ENCODE assay signal across 16 cellular contexts in the genomic region with DNA sequence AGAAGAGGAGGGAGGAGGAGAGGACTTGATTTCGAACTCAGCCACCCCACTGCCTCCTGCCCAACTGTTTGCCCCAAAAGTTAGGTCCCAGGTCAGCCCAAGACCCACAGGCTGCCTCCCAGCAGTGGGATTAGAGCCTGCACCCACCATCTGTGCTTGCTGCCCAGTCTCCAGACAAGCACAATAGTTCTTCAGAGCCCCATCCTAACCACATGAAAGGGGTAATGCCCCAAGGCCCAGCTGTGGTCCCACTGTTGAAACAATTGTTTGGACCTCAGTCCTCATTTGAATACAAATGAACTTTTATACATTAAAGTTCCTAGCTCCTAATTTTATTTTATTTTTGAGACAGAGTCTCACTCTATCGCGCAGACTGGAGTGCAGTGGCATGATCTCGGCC. TPM values are rescaled to one million over a fixed set of nuclear protein-coding genes. Genes with fewer than 3 reads are reported as not detected.
"Had no signal": no experiment of that assay in that cellular context is flagged by ENCODE, and none has a peak within 500 bp of the region (broad histone marks: within the 10 kb centered on the region; RNA-seq: fewer than 3 reads in every experiment).

No MANE protein-coding gene starts in this region.

- H3K9me3 Mint-ChIP-seq: activated naive CD4-positive, alpha-beta T cell treated with anti-CD3 and anti-CD28 coated beads for 36 hours; activated naive CD8-positive, alpha-beta T cell treated with anti-CD3 and anti-CD28 coated beads, Interleukin-2, amount 50 U/mL, for 24 hours; endodermal cell; nephron progenitor cell; stimulated activated effector memory CD8-positive, alpha-beta T cell treated with anti-CD3 and anti-CD28 coated beads, Interleukin-12 subunit alpha, Interleukin-12 subunit beta, amount 100 ng/mL, for 72 hours; T-cell had no signal

- H3K27ac ChIP-seq: ascending aorta, breast epithelium, gastrocnemius medialis, sigmoid colon, tibial artery had no signal

- H3K27me3 Mint-ChIP-seq: activated naive CD8-positive, alpha-beta T cell treated with anti-CD3 and anti-CD28 coated beads, Interleukin-2, amount 50 U/mL, for 24 hours; T-cell had no signal

- H3K9me3 ChIP-seq: ascending aorta, breast epithelium, gastrocnemius medialis, sigmoid colon, tibial artery had no signal

- ATAC-seq: activated CD4-positive, CD25-positive, alpha-beta regulatory T cell treated with anti-CD3 and anti-CD28 coated beads, Interleukin-2, amount 50 U/mL, for 24 hours; activated naive CD8-positive, alpha-beta T cell treated with anti-CD3 and anti-CD28 coated beads, Interleukin-2, amount 50 U/mL, for 24 hours; gastrocnemius medialis; stimulated activated effector memory CD8-positive, alpha-beta T cell treated with anti-CD3 and anti-CD28 coated beads, Interleukin-12 subunit alpha, Interleukin-12 subunit beta, amount 100 ng/mL, for 72 hours; T-cell had no signal

- H3K27me3 ChIP-seq: ascending aorta, breast epithelium, gastrocnemius medialis, sigmoid colon, tibial artery had no signal

- H3K4me1 ChIP-seq: breast epithelium had no signal

- H3K4me3 ChIP-seq: ascending aorta, breast epithelium, gastrocnemius medialis, sigmoid colon, tibial artery had no signal

- DNase-seq: activated CD4-positive, alpha-beta T cell treated with anti-CD3 and anti-CD28 coated beads, Interleukin-2, amount 50 U/mL, for 1 hour; activated CD8-positive, alpha-beta memory T cell treated with anti-CD3 and anti-CD28 coated beads for 24 hours; activated naive CD4-positive, alpha-beta T cell treated with anti-CD3 and anti-CD28 coated beads for 36 hours; activated naive CD8-positive, alpha-beta T cell treated with anti-CD3 and anti-CD28 coated beads, Interleukin-2, amount 50 U/mL, for 24 hours; endodermal cell; gastrocnemius medialis; nephron progenitor cell; sigmoid colon; stimulated activated CD4-positive, alpha-beta T cell treated with anti-CD3 and anti-CD28 coated beads, Interleukin-2, amount 100 ng/mL, for 24 hours; T-cell; T1000; tibial artery had no signal

- H3K4me3 Mint-ChIP-seq: activated naive CD4-positive, alpha-beta T cell treated with anti-CD3 and anti-CD28 coated beads for 36 hours; activated naive CD8-positive, alpha-beta T cell treated with anti-CD3 and anti-CD28 coated beads, Interleukin-2, amount 50 U/mL, for 24 hours; endodermal cell; nephron progenitor cell; stimulated activated effector memory CD8-positive, alpha-beta T cell treated with anti-CD3 and anti-CD28 coated beads, Interleukin-12 subunit alpha, Interleukin-12 subunit beta, amount 100 ng/mL, for 72 hours; T-cell had no signal

- H3K27ac Mint-ChIP-seq: activated naive CD4-positive, alpha-beta T cell treated with anti-CD3 and anti-CD28 coated beads for 36 hours; activated naive CD8-positive, alpha-beta T cell treated with anti-CD3 and anti-CD28 coated beads, Interleukin-2, amount 50 U/mL, for 24 hours; endodermal cell; nephron progenitor cell; stimulated activated effector memory CD8-positive, alpha-beta T cell treated with anti-CD3 and anti-CD28 coated beads, Interleukin-12 subunit alpha, Interleukin-12 subunit beta, amount 100 ng/mL, for 72 hours had no signal

RNA-seq across cellular contexts. Expression of a gene that starts 6.8 kb away (rescaled TPM):
- total RNA-seq: ascending aorta had no signal
